ENCODE assay signal across 8 cellular contexts in the genomic region with DNA sequence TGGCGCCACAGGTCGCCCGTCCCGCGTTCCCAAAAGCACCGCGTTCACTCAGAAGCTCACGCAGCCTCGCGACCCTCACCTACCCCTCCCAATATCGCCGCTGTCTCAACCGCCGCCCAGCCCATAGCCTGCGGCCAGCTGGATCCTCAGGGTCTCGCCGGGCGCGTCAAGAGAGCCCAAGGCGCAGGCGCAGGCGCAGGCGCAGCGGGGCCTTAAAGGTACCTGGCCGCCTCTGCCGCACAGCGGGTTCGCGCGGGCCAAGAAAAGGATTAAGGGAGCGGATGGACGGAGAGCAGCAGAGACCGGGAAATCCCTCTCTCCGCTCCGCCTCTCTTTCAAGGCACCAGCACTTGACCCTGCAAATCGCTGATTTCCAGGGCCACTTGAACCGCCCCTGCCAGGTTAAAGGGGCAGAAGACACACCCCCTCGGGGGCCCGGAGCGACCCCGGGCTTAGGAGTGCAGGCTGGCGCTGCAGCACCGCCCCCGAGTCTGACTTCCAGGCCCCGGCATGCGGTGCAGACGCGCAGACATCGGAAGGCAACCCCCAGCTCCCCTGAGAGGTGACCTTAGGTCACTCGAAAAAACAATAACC. TPM values are rescaled to one million over a fixed set of nuclear protein-coding genes. Genes with fewer than 3 reads are reported as not detected.
DNase-seq lines count a peak whose midpoint lies in the region; ATAC-seq and TF ChIP-seq lines count a peak whose summit lies in the region.

Gene NBPF20 (minus strand): TSS at position 168 of the 594 bp plus-strand sequence. CDS start 20,331 bp downstream, outside the sequence.

- peak within 1 kb of the TSS; percentile 96 for H3K4me3 Mint-ChIP-seq in central memory CD8-positive, alpha-beta T cell

- peak within 1 kb of the TSS; percentile 76 for H3K27ac Mint-ChIP-seq in central memory CD8-positive, alpha-beta T cell (ENCODE audit: low read depth)

- H3K4me1 Mint-ChIP-seq in central memory CD8-positive, alpha-beta T cell = peaks cover 13% of the 10 kb centered on the region

- peak; percentile 80 for DNase-seq in A673 (ENCODE audit: low spot score)
- peak; percentile 69 for DNase-seq in NCI-H2196 treated with DMSO at 0.1 percent for 48 hours (lab: John Stamatoyannopoulos, UW; ENCODE audit: unreplicated experiment)
- peak; percentile 43 to 50 for DNase-seq in central memory CD8-positive, alpha-beta T cell (ENCODE audit: low spot score in 2 of 2)
- peak; percentile 64 for DNase-seq in kidney glomerular epithelial cell (lab: John Stamatoyannopoulos, UW)
- DNase-seq in stimulated activated CD4-positive, alpha-beta T cell treated with anti-CD3 and anti-CD28 coated beads, Interleukin-15, amount 100 ng/mL, for 24 hours = peak; percentile 86

- TF ChIP-seq CTCF in A673 (conservative IDR thresholded peaks at IDR 0.05; ENCODE audit: low read depth, low read length) = no peak

- H3K9me3 Mint-ChIP-seq in central memory CD8-positive, alpha-beta T cell = peaks cover 10% of the 10 kb centered on the region

- intact Hi-C loops in A673 (cut with micrococcal nuclease; ENCODE audit: unreplicated experiment) = no loop called here

- ATAC-seq in GM18868 (IDR thresholded peaks at IDR 0.05; ENCODE audit: unreplicated experiment) = peak; percentile 94
- ATAC-seq in HG03103 (IDR thresholded peaks at IDR 0.05; ENCODE audit: low read depth, unreplicated experiment) = peak; percentile 77
- ATAC-seq in activated CD4-positive, CD25-positive, alpha-beta regulatory T cell treated with anti-CD3 and anti-CD28 coated beads, Interleukin-2, amount 50 U/mL, for 24 hours = peak; percentile 96 to 97
- peak; percentile 77 for ATAC-seq in central memory CD8-positive, alpha-beta T cell (replicated peaks; ENCODE audit: extremely low read depth, poor library complexity, severe bottlenecking)

- BruUV-seq in A673 (replicated peaks; lab: Mats Ljungman, UMichigan) = no TSS peak

- peak within 1 kb of the TSS; percentile 77 for H3K4me3 ChIP-seq in A673 (ENCODE audit: low read depth, low read length, poor library complexity, severe bottlenecking)

- POLR2A ChIA-PET in A673 (lab: Charles Lee; ENCODE audit: low non-redundant PET) = interaction anchor here (0.8 kb wide), 1 partner anchor 1369 kb away, joined by 7 read pairs; no protein-coding TSS in a partner anchor

- CTCF ChIA-PET in A673 (lab: Charles Lee) = no interaction called here

- peaks cover 38% of the 10 kb centered on the region for H3K27me3 Mint-ChIP-seq in central memory CD8-positive, alpha-beta T cell

- peaks cover 6% of the 10 kb centered on the region for H3K9me3 ChIP-seq in A673 (ENCODE audit: low read depth, low read length, poor library complexity, severe bottlenecking)

- peaks cover 8% of the 10 kb centered on the region for H3K36me3 Mint-ChIP-seq in central memory CD8-positive, alpha-beta T cell (ENCODE audit: insufficient read depth)

- H3K36me3 ChIP-seq in A673 (ENCODE audit: insufficient read depth, low read length, poor library complexity, severe bottlenecking) = no peaks in the 10 kb centered on the region

- no peak within 1 kb of the TSS for H3K27ac ChIP-seq in A673 (ENCODE audit: low read depth, low read length, poor library complexity, severe bottlenecking)

- H3K27me3 ChIP-seq in A673 (replicated peaks; ENCODE audit: insufficient read depth, low read depth, low read length, poor library complexity) = peaks cover 22% of the 10 kb centered on the region

- no peaks in the 10 kb centered on the region for H3K4me1 ChIP-seq in A673 (ENCODE audit: insufficient read depth, low read length, poor library complexity, severe bottlenecking)

RNA-seq across cellular contexts. Expression of gene NBPF20, which starts in this region (rescaled TPM):
- total RNA-seq in A673 (2021) = 3.9 TPM in 2 replicates
